ENCODE assay signal across 8 cellular contexts in genomic region chr15:66497502-66498455, GRCh38. TPM values are rescaled to one million over a fixed set of nuclear protein-coding genes. Genes with fewer than 3 reads are reported as not detected.
DNase-seq lines count a peak whose midpoint lies in the region; ATAC-seq and TF ChIP-seq lines count a peak whose summit lies in the region.

A gene with protein sequence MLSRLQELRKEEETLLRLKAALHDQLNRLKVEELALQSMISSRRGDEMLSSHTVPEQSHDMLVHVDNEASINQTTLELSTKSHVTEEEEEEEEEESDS (minus strand): TSS chr15:66497762. CDS start chr15:66497731, 31 bp downstream.

- WGBS in lower leg skin, 2 donors = 11 to 17% methylated on average over 18 to 33 of the region's 43 CpGs

- no peaks in the 10 kb centered on the region for H3K9me3 Mint-ChIP-seq in CD4-positive, CD25-positive, alpha-beta regulatory T cell
- H3K9me3 Mint-ChIP-seq in activated CD4-positive, alpha-beta memory T cell treated with anti-CD3 and anti-CD28 coated beads for 36 hours = no peaks in the 10 kb centered on the region

- peaks cover 74% of the 10 kb centered on the region for H3K36me3 ChIP-seq in CD4-positive, CD25-positive, alpha-beta regulatory T cell (ENCODE audit: control insufficient read depth, insufficient read depth, low read length)

- H3K27ac ChIP-seq in CD4-positive, CD25-positive, alpha-beta regulatory T cell (ENCODE audit: insufficient read depth, low read length, poor library complexity, severe bottlenecking) = peak within 1 kb of the TSS; percentile 92
- peak within 1 kb of the TSS in 58 of 59 donors; percentile 38 to 96 (median 84) for H3K27ac ChIP-seq in dorsolateral prefrontal cortex

- peak within 1 kb of the TSS; percentile 96 for H3K4me3 ChIP-seq in CD4-positive, CD25-positive, alpha-beta regulatory T cell (ENCODE audit: low read depth, low read length)
- peak within 1 kb of the TSS; percentile 47 to 99 (median 93) for H3K4me3 ChIP-seq in dorsolateral prefrontal cortex
- H3K4me3 ChIP-seq in lower leg skin (ENCODE audit: low read depth, poor library complexity, severe bottlenecking) = peak within 1 kb of the TSS; percentile 81

- H3K27me3 ChIP-seq in CD4-positive, CD25-positive, alpha-beta regulatory T cell (ENCODE audit: control insufficient read depth, insufficient read depth, low read length) = no peaks in the 10 kb centered on the region
- no peaks in the 10 kb centered on the region for H3K27me3 ChIP-seq in dorsolateral prefrontal cortex

- peaks cover 5% of the 10 kb centered on the region for H3K27me3 Mint-ChIP-seq in CD4-positive, CD25-positive, alpha-beta regulatory T cell
- H3K27me3 Mint-ChIP-seq in activated CD4-positive, alpha-beta memory T cell treated with anti-CD3 and anti-CD28 coated beads for 36 hours = no peaks in the 10 kb centered on the region

- peak; percentile 91 to 92 for ATAC-seq in CD4-positive, CD25-positive, alpha-beta regulatory T cell (ENCODE audit: low read depth in 2 of 2)
- peak; percentile 89 for ATAC-seq in GM19372 (IDR thresholded peaks at IDR 0.05; ENCODE audit: low read depth, unreplicated experiment)
- ATAC-seq in HG03571 (IDR thresholded peaks at IDR 0.05; ENCODE audit: unreplicated experiment) = peak; percentile 78

- H3K4me3 Mint-ChIP-seq in CD4-positive, CD25-positive, alpha-beta regulatory T cell = peak within 1 kb of the TSS; percentile 97 to 99 (median 98)
- H3K4me3 Mint-ChIP-seq in activated CD4-positive, alpha-beta memory T cell treated with anti-CD3 and anti-CD28 coated beads for 36 hours = peak within 1 kb of the TSS; percentile 88

- H3K9me3 ChIP-seq in CD4-positive, CD25-positive, alpha-beta regulatory T cell (ENCODE audit: control insufficient read depth in 2 of 2, low read length in 2 of 2) = no peaks in the 10 kb centered on the region

- H3K4me1 ChIP-seq in CD4-positive, CD25-positive, alpha-beta regulatory T cell (ENCODE audit: control insufficient read depth, insufficient read depth, low read length, poor library complexity, severe bottlenecking) = peaks cover 30% of the 10 kb centered on the region

- H3K4me1 Mint-ChIP-seq in CD4-positive, CD25-positive, alpha-beta regulatory T cell = peaks cover 14 to 71% (median 41%) of the 10 kb centered on the region in 4 donors
- peaks cover 63% of the 10 kb centered on the region for H3K4me1 Mint-ChIP-seq in activated CD4-positive, alpha-beta memory T cell treated with anti-CD3 and anti-CD28 coated beads for 36 hours (ENCODE audit: low read depth)

- TF ChIP-seq CTCF in dorsolateral prefrontal cortex (IDR thresholded peaks at IDR 0.05 in 54 of 56, conservative IDR thresholded peaks at IDR 0.05 in 2 of 56; ENCODE audit: low read depth in 1 of 56, partially characterized antibody in 56 of 56) = peak; percentile 98 to 100 (median 99)
- peak in 2 of 3 donors; percentile 79 to 88 for TF ChIP-seq CTCF in lower leg skin (IDR thresholded peaks at IDR 0.05)

- H3K36me3 Mint-ChIP-seq in CD4-positive, CD25-positive, alpha-beta regulatory T cell = peaks cover 51% of the 10 kb centered on the region
- H3K36me3 Mint-ChIP-seq in activated CD4-positive, alpha-beta memory T cell treated with anti-CD3 and anti-CD28 coated beads for 36 hours = peaks cover 80% of the 10 kb centered on the region

- no peak for TF ChIP-seq POLR2A in lower leg skin (IDR thresholded peaks at IDR 0.05)

- DNase-seq in CD4-positive, CD25-positive, alpha-beta regulatory T cell = peak; percentile 96 to 97 (median 97)
- DNase-seq in NCI-H82 treated with DMSO at 0.1 percent for 48 hours (lab: John Stamatoyannopoulos, UW; ENCODE audit: unreplicated experiment) (peak; percentile 72), dorsolateral prefrontal cortex (peak; percentile 94 to 97 (median 96)), lower leg skin (ENCODE audit: low spot score in 2 of 2) (peak; percentile 95 to 99)
- DNase-seq in activated CD4-positive, alpha-beta memory T cell treated with anti-CD3 and anti-CD28 coated beads for 36 hours = peak; percentile 99
- peak; percentile 89 to 99 (median 91) for DNase-seq in stimulated activated CD4-positive, alpha-beta T cell treated with anti-CD3 and anti-CD28 coated beads, TNF-alpha, amount 100 ng/mL, for 1 hour (ENCODE audit: low read depth in 3 of 3, low spot score in 1 of 3)

- intact Hi-C loops in activated CD4-positive, alpha-beta memory T cell treated with anti-CD3 and anti-CD28 coated beads for 36 hours (cut with micrococcal nuclease) = loop anchor here (1.0 to 5.0 kb wide), 7 partner anchors 8 to 980 kb away; partner anchors contain the start of genes DIS3L, DPP8, MEGF11 and TIPIN
- intact Hi-C loops in dorsolateral prefrontal cortex (cut with DNase I) = loop anchor here (1.0 to 10.0 kb wide), 3 partner anchors 111 to 973 kb away; partner anchors contain the start of genes MAP2K1 (in 2 of the 2) and DIS3L (in 1 of the 2)
- intact Hi-C loops in lower leg skin (cut with DNase I; ENCODE audit: low total_unique reads) = loop anchor here (10.0 kb wide), 1 partner anchor 113 kb away; the partner anchor contains the start of gene MAP2K1

- CTCF ChIA-PET in activated CD4-positive, alpha-beta memory T cell treated with anti-CD3 and anti-CD28 coated beads for 36 hours (lab: Charles Lee) = interaction anchor here (0.6 to 5.1 kb wide), 19 partner anchors 9 to 629 kb away, joined by 3 to 74 read pairs (median 5); partner anchors contain the start of genes MAP2K1, RAB11A, TIPIN and ZWILCH

- H3K27ac Mint-ChIP-seq in CD4-positive, CD25-positive, alpha-beta regulatory T cell = peak within 1 kb of the TSS; percentile 97 to 100 (median 99)
- peak within 1 kb of the TSS; percentile 92 for H3K27ac Mint-ChIP-seq in activated CD4-positive, alpha-beta memory T cell treated with anti-CD3 and anti-CD28 coated beads for 36 hours

- POLR2A ChIA-PET in activated CD4-positive, alpha-beta memory T cell treated with anti-CD3 and anti-CD28 coated beads for 36 hours (lab: Charles Lee) = interaction anchor here (0.7 to 5.2 kb wide), 9 partner anchors 10 to 206 kb away, joined by 3 to 48 read pairs (median 5); partner anchors contain the start of genes MAP2K1 and TIPIN

RNA-seq across cellular contexts. Expression of the gene that starts here (rescaled TPM):
- 25.6 TPM for total RNA-seq in CD4-positive, CD25-positive, alpha-beta regulatory T cell
- 10 to 100 TPM; 58.5 to 80.9 (median 72.3) TPM for polyA plus RNA-seq in CD4-positive, CD25-positive, alpha-beta regulatory T cell
- total RNA-seq in activated CD4-positive, alpha-beta memory T cell treated with anti-CD3 and anti-CD28 coated beads for 36 hours = 10 to 100 TPM; 23.4 to 25.3 TPM
- total RNA-seq in dorsolateral prefrontal cortex (10 to 100 TPM; 18.3 to 49.0 (median 32.9) TPM), lower leg skin (10 to 100 TPM; 17.1 to 26.3 (median 23.6) TPM)

Comparison
In these comparisons a context has a peak if more than half of its experiments do, and no peak if none do; other contexts are left out.
1. Peak in every context shown above with its lines: DNase-seq, ATAC-seq, H3K4me3 ChIP-seq and H3K27ac ChIP-seq.